In genomic region chr1:1307908-1308755, GRCh38 we compare ENCODE assay signal across 8 cellular contexts. TPM values are rescaled to one million over a fixed set of nuclear protein-coding genes. Genes with fewer than 3 reads are reported as not detected.
DNase-seq lines count a peak whose midpoint lies in the region; ATAC-seq and TF ChIP-seq lines count a peak whose summit lies in the region.

TSS of gene ACAP3 (minus strand) at chr1:1307930. CDS start at chr1:1307815, 115 bp downstream.
TSS of gene PUSL1 (plus strand) at chr1:1308597. CDS start at chr1:1308644, 47 bp downstream.

- intact Hi-C loops in mucosa of descending colon (cut with DNase I, micrococcal nuclease), result no loop called here

- H3K27ac ChIP-seq in HUES48 (ENCODE audit: low read depth, low read length) (peak within 1 kb of the TSS; percentile 86), OCI-LY3 (ENCODE audit: low read length) (peak within 1 kb of the TSS; percentile 92)

- peak within 1 kb of the TSS; percentile 66; the same call in 1 of the 2 replicates for H2AFZ ChIP-seq in OCI-LY3 (ENCODE audit: low read depth, low read length)

- peak within 1 kb of the TSS; percentile 90 for H3K4me2 ChIP-seq in OCI-LY3 (ENCODE audit: low read length)

- TF ChIP-seq CTCF in OCI-LY3 (IDR thresholded peaks at IDR 0.05; ENCODE audit: low read depth, low read length) (no peak), mucosa of descending colon (IDR thresholded peaks at IDR 0.05) (no peak)

- H3K36me3 ChIP-seq in HUES48 (ENCODE audit: control insufficient read depth, insufficient read depth, low read length) (peaks cover 32% of the 10 kb centered on the region), OCI-LY3 (replicated peaks; ENCODE audit: low read depth, low read length) (peaks cover 9% of the 10 kb centered on the region), mucosa of descending colon (ENCODE audit: low read depth) (peaks cover 5% of the 10 kb centered on the region)

- H3K4me1 ChIP-seq in HUES48 (ENCODE audit: control insufficient read depth, insufficient read depth, low read length) (peaks cover 38% of the 10 kb centered on the region), OCI-LY3 (ENCODE audit: low read length) (peaks cover 27% of the 10 kb centered on the region), mucosa of descending colon (ENCODE audit: low read depth) (peaks cover 39% of the 10 kb centered on the region)

- H3K27me3 ChIP-seq in HUES48 (ENCODE audit: control insufficient read depth, insufficient read depth, low read length), result no peaks in the 10 kb centered on the region; the same call in 1 of the 2 replicates
- no peaks in the 10 kb centered on the region for H3K27me3 ChIP-seq in OCI-LY3 (ENCODE audit: low read depth, low read length)

- H3K4me3 ChIP-seq in HUES48 (ENCODE audit: low read depth, low read length) (peak within 1 kb of the TSS; percentile 75), OCI-LY3 (ENCODE audit: low read length) (peak within 1 kb of the TSS; percentile 90), mucosa of descending colon (peak within 1 kb of the TSS; percentile 45)

- ATAC-seq in GM21381 (IDR thresholded peaks at IDR 0.05; ENCODE audit: unreplicated experiment), result peak; percentile 58
- peak; percentile 78 for ATAC-seq in mucosa of descending colon

- H3K9me3 ChIP-seq in HUES48 (ENCODE audit: control insufficient read depth, insufficient read depth, low read length), result no peaks in the 10 kb centered on the region
- H3K9me3 ChIP-seq in OCI-LY3 (ENCODE audit: insufficient read depth, low read length), result no peaks in the 10 kb centered on the region
- H3K9me3 ChIP-seq in mucosa of descending colon, result no peaks in the 10 kb centered on the region

- DNase-seq in COLO829 (ENCODE audit: low spot score), result peak; percentile 94
- DNase-seq in activated CD8-positive, alpha-beta memory T cell treated with anti-CD3 and anti-CD28 coated beads, Interleukin-2, amount 50 U/mL, for 48 hours, result peak; percentile 92
- DNase-seq in epidermal melanocyte (ENCODE audit: insufficient read length, low spot score), result peak; percentile 98
- DNase-seq in mucosa of descending colon, result peak; percentile 83 to 94 (median 91)
- peak; percentile 59 to 74 for DNase-seq in stimulated activated CD8-positive, alpha-beta memory T cell treated with anti-CD3 and anti-CD28 coated beads, Interleukin-4, amount 100 ng/mL, for 1 hour (ENCODE audit: low read depth in 2 of 2, low spot score in 1 of 2)

- H3K79me2 ChIP-seq in OCI-LY3 (ENCODE audit: low read length), result peaks cover 4% of the 10 kb centered on the region

- H3K9ac ChIP-seq in HUES48 (ENCODE audit: low read depth, low read length) (peak within 1 kb of the TSS; percentile 57; the same call in 1 of the 2 replicates), OCI-LY3 (ENCODE audit: low read length) (peak within 1 kb of the TSS; percentile 96)

- 0 out of 2 replicates have a peak, but pooled peaks cover 3% of the 10 kb centered on the region for H4K20me1 ChIP-seq in OCI-LY3 (ENCODE audit: insufficient read depth, low read length)

RNA-seq across cellular contexts. Expression of gene ACAP3, which starts in this region (rescaled TPM):
- total RNA-seq in mucosa of descending colon, result 10 to 100 TPM; 42.1 to 76.9 (median 44.8) TPM

RNA-seq across cellular contexts. Expression of gene PUSL1, which starts in this region (rescaled TPM):
- total RNA-seq in mucosa of descending colon, result 10 to 100 TPM; 12.4 to 15.9 (median 15.4) TPM

Comparison
In these comparisons a context has a peak if more than half of its experiments do, and no peak if none do; other contexts are left out.
1. Peak in every context shown above with its lines: DNase-seq, ATAC-seq, H3K4me3 ChIP-seq and H3K27ac ChIP-seq.